ENCODE assay signal across 17 cellular contexts in the genomic region with DNA sequence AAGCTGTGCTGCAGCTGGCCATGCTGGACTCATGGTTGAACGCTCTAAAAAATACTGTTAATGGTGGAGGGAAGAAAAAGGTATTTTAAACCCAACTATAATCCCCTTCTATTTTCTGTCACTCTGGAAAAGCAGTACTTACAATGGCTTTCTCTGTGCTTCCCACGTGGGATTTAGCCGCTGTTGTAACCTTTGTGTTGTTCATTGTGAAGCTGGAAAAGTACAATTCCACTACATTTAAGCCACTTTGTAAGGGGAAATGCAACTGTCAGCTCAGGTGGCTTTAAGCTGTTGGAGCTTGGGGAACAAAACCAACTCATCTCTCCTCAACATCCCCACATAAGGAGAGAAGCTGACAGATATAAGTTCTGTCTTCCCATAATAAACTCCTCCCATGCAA.
DNase-seq lines count a peak whose midpoint lies in the region; ATAC-seq and TF ChIP-seq lines count a peak whose summit lies in the region.
"Had no signal": no experiment of that assay in that cellular context is flagged by ENCODE, and none has a peak within 500 bp of the region (broad histone marks: within the 10 kb centered on the region; RNA-seq: fewer than 3 reads in every experiment).

No MANE protein-coding gene starts in this region.

- H4K91ac ChIP-seq in H9 (ENCODE audit: insufficient read length, low read depth, low read length) (no peak overlapping the region), neuronal stem cell (ENCODE audit: low read depth, low read length, poor library complexity) (no peak overlapping the region)

- H4K8ac ChIP-seq in H9 (replicated peaks; ENCODE audit: insufficient read length, low read depth, low read length) (no peak overlapping the region), neuronal stem cell (ENCODE audit: low read depth, low read length) (no peak overlapping the region)

- H2BK120ac ChIP-seq in H9 (ENCODE audit: low read depth, low read length, poor library complexity, severe bottlenecking) (no peak overlapping the region), neuronal stem cell (ENCODE audit: low read depth, low read length) (no peak overlapping the region)

- no peak for TF ChIP-seq POLR2A in prostate gland (IDR thresholded peaks at IDR 0.05)

- H3K14ac ChIP-seq in H9 (ENCODE audit: insufficient read depth, low read length) (no peak overlapping the region), neuronal stem cell (ENCODE audit: low read length) (no peak overlapping the region)

- H2AFZ ChIP-seq in H9 (ENCODE audit: low read length) (peak overlapping the region; percentile 85), neuronal stem cell (ENCODE audit: low read length) (peak overlapping the region; percentile 41)
- H2AFZ ChIP-seq: GM23248 had no signal

- H3K9ac ChIP-seq in H9 (ENCODE audit: extremely low read depth, insufficient read length, low read length): no peak overlapping the region
- H3K9ac ChIP-seq in iPS-18a (ENCODE audit: low read length): no peak overlapping the region
- H3K9ac ChIP-seq in neuronal stem cell (ENCODE audit: low read depth, low read length, poor library complexity): no peak overlapping the region
- H3K9ac ChIP-seq: BLaER1 treated with 17β-estradiol and CSF1 and Interleukin-3, amounts not matched to agents 10 nM and 100 nM; GM23248 had no signal

- H3K4me2 ChIP-seq in H9 (ENCODE audit: insufficient read depth, insufficient read length, low read length): no peak overlapping the region
- no peak overlapping the region for H3K4me2 ChIP-seq in neuronal stem cell (ENCODE audit: insufficient read depth, low read length, poor library complexity, severe bottlenecking)
- H3K4me2 ChIP-seq: BLaER1 treated with 17β-estradiol and CSF1 and Interleukin-3, amounts not matched to agents 10 nM and 100 nM had no signal

- H3K23me2 ChIP-seq in H9 (ENCODE audit: insufficient read length, low read depth, low read length, poor library complexity, severe bottlenecking): no peaks in the 10 kb centered on the region

- no CpG with 5 or more reads among the region's 3 CpGs for WGBS in H9 (ENCODE audit: extremely low coverage, insufficient read length, low lambda C conversion rate)
- WGBS in neuronal stem cell (ENCODE audit: extremely low coverage in 2 of 2, insufficient read length in 2 of 2, insufficient replicate concordance in 1 of 2), 2 donors: no CpG with 5 or more reads among the region's 3 CpGs
- 56% methylated on average over 3 of the region's 3 CpGs for WGBS in prostate gland

- ATAC-seq in HG03432 (IDR thresholded peaks at IDR 0.05; ENCODE audit: unreplicated experiment): no peak

- H3K4ac ChIP-seq in H9 (ENCODE audit: low read depth, low read length) (no peak overlapping the region), neuronal stem cell (ENCODE audit: low read length) (no peak overlapping the region)

- H3K27ac Mint-ChIP-seq in H9: peak overlapping the region; percentile 2 to 73 (median 34); a peak in 5 of 7 replicates
- H3K27ac Mint-ChIP-seq in brain: peak overlapping the region in 2 of 5 experiments; percentile 3 to 8
- H3K27ac Mint-ChIP-seq: CD4-positive, CD25-positive, alpha-beta regulatory T cell; HFFc6 had no signal

- H3K79me1 ChIP-seq in H9 (ENCODE audit: insufficient read depth, low read depth, low read length, poor library complexity, severe bottlenecking) (no peaks in the 10 kb centered on the region), neuronal stem cell (ENCODE audit: low read depth, low read length) (no peaks in the 10 kb centered on the region)

- no peaks in the 10 kb centered on the region for H3K27me3 ChIP-seq in H9 (ENCODE audit: insufficient read depth, low read length)
- H3K27me3 ChIP-seq in iPS-18a (ENCODE audit: control insufficient read depth, insufficient read depth, low read length): no peaks in the 10 kb centered on the region
- H3K27me3 ChIP-seq in neuronal stem cell (ENCODE audit: control insufficient read depth in 3 of 3, insufficient read depth in 3 of 3, low read depth in 1 of 3, low read length in 3 of 3): no peaks in the 10 kb centered on the region
- H3K27me3 ChIP-seq in prostate gland (replicated peaks; ENCODE audit: insufficient read depth): no peaks in the 10 kb centered on the region
- H3K27me3 ChIP-seq: BLaER1 treated with 17β-estradiol and CSF1 and Interleukin-3, amounts not matched to agents 10 nM and 100 nM had no signal

- peak overlapping the region; percentile 22 for H2BK12ac ChIP-seq in H9 (ENCODE audit: insufficient read length, low read depth, low read length)
- H2BK12ac ChIP-seq in neuronal stem cell (ENCODE audit: low read length): no peak overlapping the region

- H4K20me1 ChIP-seq in H9 (ENCODE audit: control insufficient read depth, insufficient read depth, insufficient read length): no peaks in the 10 kb centered on the region
- H4K20me1 ChIP-seq: BLaER1 treated with 17β-estradiol and CSF1 and Interleukin-3, amounts not matched to agents 10 nM and 100 nM had no signal

- no peak overlapping the region for H2AK5ac ChIP-seq in H9 (ENCODE audit: insufficient read length, low read length)
- H2AK5ac ChIP-seq in neuronal stem cell (ENCODE audit: low read depth, low read length): no peak overlapping the region

- H2BK5ac ChIP-seq in H9 (ENCODE audit: insufficient read length, low read length): no peak overlapping the region
- H2BK5ac ChIP-seq in neuronal stem cell (ENCODE audit: low read length): no peak overlapping the region

- no peak for DNase-seq in H9
- peak; percentile 54 for DNase-seq in neuronal stem cell (ENCODE audit: low spot score)
- DNase-seq in activated naive CD4-positive, alpha-beta T cell treated with Interleukin-2 at 50 U/mL for 16 hours: no peak
- no peak for DNase-seq in SIG-M5 (lab: John Stamatoyannopoulos, UW)
- no peak for DNase-seq in prostate gland (ENCODE audit: low spot score)
- DNase-seq: ACHN; CD4-positive, CD25-positive, alpha-beta regulatory T cell; DMS53; GM23248; HCEC 1CT; HFFc6; IMR-90 had no signal

- H3K36me3 ChIP-seq in iPS-18a (ENCODE audit: control insufficient read depth, low read depth, low read length) (no peaks in the 10 kb centered on the region), neuronal stem cell (replicated peaks in 1 of 2; ENCODE audit: control insufficient read depth in 2 of 2, insufficient read depth in 2 of 2, low read length in 2 of 2) (no peaks in the 10 kb centered on the region), prostate gland (no peaks in the 10 kb centered on the region)
- H3K36me3 ChIP-seq: BLaER1 treated with 17β-estradiol and CSF1 and Interleukin-3, amounts not matched to agents 10 nM and 100 nM had no signal

- H4K5ac ChIP-seq in H9 (ENCODE audit: insufficient read length, low read depth, low read length): no peak overlapping the region

- H3K4me3 ChIP-seq in iPS-18a (ENCODE audit: low read length) (no peak overlapping the region), neuronal stem cell (ENCODE audit: low read length in 2 of 2) (no peak overlapping the region), prostate gland (no peak overlapping the region)
- H3K4me3 ChIP-seq: BLaER1 treated with 17β-estradiol and CSF1 and Interleukin-3, amounts not matched to agents 10 nM and 100 nM; GM23248 had no signal

- H3K56ac ChIP-seq in H9 (ENCODE audit: insufficient read length, low read depth, low read length): no peak overlapping the region

- H3K79me2 ChIP-seq in H9 (ENCODE audit: insufficient read depth, low read length): no peaks in the 10 kb centered on the region

- no peak overlapping the region for H3T11ph ChIP-seq in H9 (ENCODE audit: low read length)

- H3K4me1 ChIP-seq in H9 (ENCODE audit: insufficient read depth, low read length) (peaks cover 4% of the 10 kb centered on the region; the same call in 1 of the 2 replicates), iPS-18a (ENCODE audit: control insufficient read depth, low read depth, low read length) (peaks cover 18% of the 10 kb centered on the region), neuronal stem cell (ENCODE audit: control insufficient read depth in 2 of 2, insufficient read depth in 1 of 2, low read depth in 1 of 2, low read length in 2 of 2) (peaks cover 2 to 3% of the 10 kb centered on the region in 2 donors), prostate gland (replicated peaks) (no peaks in the 10 kb centered on the region)
- H3K4me1 ChIP-seq: BLaER1 treated with 17β-estradiol and CSF1 and Interleukin-3, amounts not matched to agents 10 nM and 100 nM had no signal

- H3K9me3 Mint-ChIP-seq in H9 (no peaks in the 10 kb centered on the region; a peak in 1 of 5 replicates), brain (no peaks in the 10 kb centered on the region)

- H3K27me3 Mint-ChIP-seq in H9 (ENCODE audit: low read depth) (no peaks in the 10 kb centered on the region), brain (no peaks in the 10 kb centered on the region)
- H3K27me3 Mint-ChIP-seq: CD4-positive, CD25-positive, alpha-beta regulatory T cell had no signal

- peaks cover 20 to 24% of the 10 kb centered on the region in 2 experiments for H3K4me1 Mint-ChIP-seq in H9
- peaks cover 13% of the 10 kb centered on the region for H3K4me1 Mint-ChIP-seq in brain
- H3K4me1 Mint-ChIP-seq: CD4-positive, CD25-positive, alpha-beta regulatory T cell had no signal

- H3K36me3 Mint-ChIP-seq in H9 (ENCODE audit: insufficient read depth in 1 of 3, low read depth in 3 of 3) (no peaks in the 10 kb centered on the region), brain (no peaks in the 10 kb centered on the region)
- H3K36me3 Mint-ChIP-seq: CD4-positive, CD25-positive, alpha-beta regulatory T cell had no signal

- H3K18ac ChIP-seq in H9 (ENCODE audit: insufficient read length, low read depth, low read length): peak overlapping the region; percentile 30
- H3K18ac ChIP-seq in neuronal stem cell (ENCODE audit: low read length): no peak overlapping the region

- H3K23ac ChIP-seq in H9 (ENCODE audit: insufficient read length, low read depth, low read length) (no peak overlapping the region), neuronal stem cell (ENCODE audit: low read depth, low read length, poor library complexity) (no peak overlapping the region)

- H3K27ac ChIP-seq in H9 (ENCODE audit: insufficient read length, low read depth, low read length) (peak overlapping the region; percentile 65), iPS-18a (ENCODE audit: low read length) (peak overlapping the region; percentile 33), neuronal stem cell (replicated peaks; ENCODE audit: low read length) (peak overlapping the region; percentile 75), prostate gland (no peak overlapping the region)
- H3K27ac ChIP-seq: BLaER1 treated with 17β-estradiol and CSF1 and Interleukin-3, amounts not matched to agents 10 nM and 100 nM; GM23248; HL-60 had no signal

- H2BK15ac ChIP-seq in H9 (ENCODE audit: low read depth, low read length) (no peak overlapping the region), neuronal stem cell (ENCODE audit: low read length) (no peak overlapping the region)

- H3K4me3 Mint-ChIP-seq in H9 (no peak overlapping the region), brain (peak overlapping the region in 3 of 5 experiments; percentile 6 to 19 (median 16))
- H3K4me3 Mint-ChIP-seq: CD4-positive, CD25-positive, alpha-beta regulatory T cell; HFFc6 had no signal

- H3K9me3 ChIP-seq in H9 (ENCODE audit: control insufficient read depth, low read depth, low read length) (no peaks in the 10 kb centered on the region), iPS-18a (ENCODE audit: control insufficient read depth, low read depth, low read length) (no peaks in the 10 kb centered on the region), neuronal stem cell (replicated peaks in 1 of 2; ENCODE audit: control insufficient read depth in 2 of 2, insufficient read depth in 1 of 2, low read depth in 1 of 2, low read length in 2 of 2) (no peaks in the 10 kb centered on the region), prostate gland (no peaks in the 10 kb centered on the region)
- H3K9me3 ChIP-seq: BLaER1 treated with 17β-estradiol and CSF1 and Interleukin-3, amounts not matched to agents 10 nM and 100 nM had no signal

- H2BK20ac ChIP-seq in H9 (ENCODE audit: low read depth, low read length, poor library complexity, severe bottlenecking): no peak overlapping the region

- intact Hi-C loops in prostate gland (cut with DNase I): no loop called here

- TF ChIP-seq CTCF in H9 (conservative IDR thresholded peaks at IDR 0.05) (no peak), brain (conservative IDR thresholded peaks at IDR 0.05) (no peak), prostate gland (IDR thresholded peaks at IDR 0.05) (no peak)

Comparison
In these comparisons a context has a peak if more than half of its experiments do, and no peak if none do; other contexts are left out.
1. H3K27ac ChIP-seq: peak in H9 (single experiment), iPS-18a (single experiment) and neuronal stem cell (single experiment); none in prostate gland (0 of 2).
2. H3K4me3 Mint-ChIP-seq: peak in brain (3 of 5); none in H9 (0 of 2).